ENCODE assay signal across 37 cellular contexts in the genomic region with DNA sequence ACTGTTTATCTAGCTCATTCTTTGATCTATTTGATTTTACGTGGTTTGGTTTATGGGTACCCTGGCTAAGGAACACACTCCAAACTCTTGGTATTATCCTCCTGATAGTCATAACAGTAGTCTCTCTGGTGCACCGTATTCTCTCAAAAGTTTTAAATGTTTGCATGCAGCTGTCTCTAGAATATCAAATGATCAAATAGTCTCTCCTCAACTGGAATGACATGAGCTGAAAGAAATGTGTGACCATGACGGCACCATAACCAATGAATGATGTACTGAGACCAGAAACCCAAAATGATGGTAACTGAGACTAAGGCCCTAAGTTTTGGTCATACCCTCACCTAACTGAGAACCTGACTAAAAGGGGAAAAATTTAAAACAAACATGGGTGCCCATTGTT.
"Had no signal": no experiment of that assay in that cellular context is flagged by ENCODE, and none has a peak within 500 bp of the region (broad histone marks: within the 10 kb centered on the region; RNA-seq: fewer than 3 reads in every experiment).

No MANE protein-coding gene starts in this region.

- H3K36me3 Mint-ChIP-seq: activated CD4-positive, alpha-beta memory T cell treated with anti-CD3 and anti-CD28 coated beads for 36 hours; activated CD8-positive, alpha-beta memory T cell treated with anti-CD3 and anti-CD28 coated beads, Interleukin-2, amount 10 ng/mL, durations not matched to agents 7 days and 5 days; activated naive CD4-positive, alpha-beta T cell treated with anti-CD3 and anti-CD28 coated beads, Interleukin-2, amount 50 U/mL, for 24 hours; activated naive CD8-positive, alpha-beta T cell treated with anti-CD3 and anti-CD28 coated beads for 36 hours; brain; T-cell had no signal

- FAIRE-seq: endometrium, endothelial cell of umbilical vein had no signal

- H3K9me3 Mint-ChIP-seq: activated CD4-positive, alpha-beta T cell treated with anti-CD3 and anti-CD28 coated beads, Interleukin-2, amount 10 ng/mL, durations not matched to agents 24 days and 14 days; activated naive CD4-positive, alpha-beta T cell treated with anti-CD3 and anti-CD28 coated beads for 36 hours had no signal

- H3K27me3 ChIP-seq: adrenal gland, ascending aorta, breast epithelium, cardiac muscle cell, colonic mucosa, esophagus squamous epithelium, gastroesophageal sphincter had no signal

- H3K27ac ChIP-seq: adrenal gland, ascending aorta, breast epithelium, cardiac muscle cell, colonic mucosa, epithelial cell of prostate, esophagus squamous epithelium, gastroesophageal sphincter had no signal

- DNase-seq: activated CD4-positive, alpha-beta memory T cell treated with anti-CD3 and anti-CD28 coated beads for 36 hours; activated CD4-positive, alpha-beta T cell treated with anti-CD3 and anti-CD28 coated beads for 36 hours; activated CD4-positive, alpha-beta T cell treated with anti-CD3 and anti-CD28 coated beads, Interleukin-2, amount 10 ng/mL, durations not matched to agents 24 days and 14 days; activated CD4-positive, CD25-positive, alpha-beta regulatory T cell; activated CD4-positive, CD25-positive, alpha-beta regulatory T cell treated with anti-CD3 and anti-CD28 coated beads, Interleukin-2, amount 50 U/mL, for 72 hours; activated CD8-positive, alpha-beta memory T cell treated with anti-CD3 and anti-CD28 coated beads, Interleukin-2, amount 10 ng/mL, durations not matched to agents 7 days and 5 days; activated CD8-positive, alpha-beta memory T cell treated with anti-CD3 and anti-CD28 coated beads, Interleukin-2, amount 50 U/mL, for 4 hours; activated CD8-positive, alpha-beta T cell treated with anti-CD3 and anti-CD28 coated beads, Interleukin-2, amount 10 ng/mL, durations not matched to agents 7 days and 5 days; activated effector memory CD4-positive, alpha-beta T cell treated with anti-CD3 and anti-CD28 coated beads, Interleukin-2, amount 50 U/mL, for 16 hours; activated naive CD4-positive, alpha-beta T cell treated with anti-CD3 and anti-CD28 coated beads for 36 hours; activated naive CD8-positive, alpha-beta T cell treated with anti-CD3 and anti-CD28 coated beads for 36 hours; activated naive CD8-positive, alpha-beta T cell treated with anti-CD3 and anti-CD28 coated beads, Interleukin-2, amount 50 U/mL, for 24 hours; activated T-cell treated with anti-CD3 and anti-CD28 coated beads, Interleukin-2, amount 50 U/mL, for 1 hour; activated T-cell treated with anti-CD3 and anti-CD28 coated beads, Interleukin-2, amount 50 U/mL, for 48 hours; adrenal gland; amygdala; central memory CD4-positive, alpha-beta T cell; cerebellar nuclear complex; colonic mucosa; effector CD8-positive, alpha-beta T cell; esophagus squamous epithelium; foreskin melanocyte; SW 1271; T-cell had no signal

- H3K4me1 ChIP-seq: adrenal gland, ascending aorta, breast epithelium, colonic mucosa, esophagus squamous epithelium, gastroesophageal sphincter had no signal

- H3K9me3 ChIP-seq: adrenal gland, ascending aorta, breast epithelium, colonic mucosa, esophagus squamous epithelium, gastroesophageal sphincter had no signal

- H3K36me3 ChIP-seq: adrenal gland, ascending aorta, breast epithelium, cardiac muscle cell, colonic mucosa, esophagus squamous epithelium, gastroesophageal sphincter had no signal

- ATAC-seq: activated CD4-positive, alpha-beta T cell treated with anti-CD3 and anti-CD28 coated beads for 36 hours; activated CD8-positive, alpha-beta memory T cell treated with anti-CD3 and anti-CD28 coated beads, Interleukin-2, amount 10 ng/mL, durations not matched to agents 7 days and 5 days; activated CD8-positive, alpha-beta T cell treated with anti-CD3 and anti-CD28 coated beads, Interleukin-2, amount 10 ng/mL, durations not matched to agents 7 days and 5 days; activated naive CD8-positive, alpha-beta T cell treated with anti-CD3 and anti-CD28 coated beads, Interleukin-2, amount 50 U/mL, for 24 hours; gastroesophageal sphincter; T-cell had no signal

- H3K4me1 Mint-ChIP-seq: activated CD4-positive, alpha-beta T cell treated with anti-CD3 and anti-CD28 coated beads for 36 hours; activated CD4-positive, alpha-beta T cell treated with anti-CD3 and anti-CD28 coated beads, Interleukin-2, amount 10 ng/mL, durations not matched to agents 24 days and 14 days; activated CD8-positive, alpha-beta memory T cell treated with anti-CD3 and anti-CD28 coated beads, Interleukin-2, amount 10 ng/mL, durations not matched to agents 7 days and 5 days; activated naive CD4-positive, alpha-beta T cell treated with anti-CD3 and anti-CD28 coated beads, Interleukin-2, amount 50 U/mL, for 24 hours; activated naive CD8-positive, alpha-beta T cell treated with anti-CD3 and anti-CD28 coated beads for 36 hours; activated naive CD8-positive, alpha-beta T cell treated with anti-CD3 and anti-CD28 coated beads, Interleukin-2, amount 50 U/mL, for 24 hours; T-cell had no signal

- H3K4me3 Mint-ChIP-seq: activated CD4-positive, alpha-beta memory T cell treated with anti-CD3 and anti-CD28 coated beads for 36 hours; activated CD4-positive, alpha-beta T cell treated with anti-CD3 and anti-CD28 coated beads for 36 hours; activated CD4-positive, alpha-beta T cell treated with anti-CD3 and anti-CD28 coated beads, Interleukin-2, amount 10 ng/mL, durations not matched to agents 24 days and 14 days; activated CD8-positive, alpha-beta memory T cell treated with anti-CD3 and anti-CD28 coated beads, Interleukin-2, amount 10 ng/mL, durations not matched to agents 7 days and 5 days; activated CD8-positive, alpha-beta T cell treated with anti-CD3 and anti-CD28 coated beads, Interleukin-2, amount 10 ng/mL, durations not matched to agents 7 days and 5 days; activated naive CD4-positive, alpha-beta T cell treated with anti-CD3 and anti-CD28 coated beads for 36 hours; activated naive CD4-positive, alpha-beta T cell treated with anti-CD3 and anti-CD28 coated beads, Interleukin-2, amount 50 U/mL, for 24 hours; activated naive CD8-positive, alpha-beta T cell treated with anti-CD3 and anti-CD28 coated beads for 36 hours; activated naive CD8-positive, alpha-beta T cell treated with anti-CD3 and anti-CD28 coated beads, Interleukin-2, amount 50 U/mL, for 24 hours; activated T-helper 1 cell treated with anti-CD3 and anti-CD28 coated beads, Interleukin-12 subunit alpha, Interleukin-12 subunit beta, Interleukin-2, Interleukin-4 antibody, amounts not matched to agents 30 ng/mL and 10 ng/mL and 1 ng/mL, durations not matched to agents 14 hours and 24 hours and 36 hours; brain; T-cell; T-helper 1 cell treated with Interleukin-12 subunit alpha and Interleukin-12 subunit beta and Interleukin-4 antibody, amounts not matched to agents 30 μg/mL and 1 μg/mL, for 36 hours; T-helper 2 cell treated with Interferon-gamma antibody and Interleukin-4, amounts not matched to agents 5 μg/mL and 100 μg/mL, for 36 hours had no signal

- H3K4me3 ChIP-seq: adrenal gland, ascending aorta, breast epithelium, cardiac muscle cell, colonic mucosa, esophagus squamous epithelium, gastroesophageal sphincter had no signal

- H3K27me3 Mint-ChIP-seq: activated CD4-positive, alpha-beta memory T cell treated with anti-CD3 and anti-CD28 coated beads for 36 hours; activated CD4-positive, alpha-beta T cell treated with anti-CD3 and anti-CD28 coated beads for 36 hours; activated CD4-positive, alpha-beta T cell treated with anti-CD3 and anti-CD28 coated beads, Interleukin-2, amount 10 ng/mL, durations not matched to agents 24 days and 14 days; activated CD8-positive, alpha-beta memory T cell treated with anti-CD3 and anti-CD28 coated beads, Interleukin-2, amount 10 ng/mL, durations not matched to agents 7 days and 5 days; activated naive CD4-positive, alpha-beta T cell treated with anti-CD3 and anti-CD28 coated beads, Interleukin-2, amount 50 U/mL, for 24 hours; activated naive CD8-positive, alpha-beta T cell treated with anti-CD3 and anti-CD28 coated beads for 36 hours; activated naive CD8-positive, alpha-beta T cell treated with anti-CD3 and anti-CD28 coated beads, Interleukin-2, amount 50 U/mL, for 24 hours; brain; T-cell had no signal

- H3K27ac Mint-ChIP-seq: activated CD4-positive, alpha-beta memory T cell treated with anti-CD3 and anti-CD28 coated beads for 36 hours; activated CD4-positive, alpha-beta T cell treated with anti-CD3 and anti-CD28 coated beads for 36 hours; activated CD4-positive, alpha-beta T cell treated with anti-CD3 and anti-CD28 coated beads, Interleukin-2, amount 10 ng/mL, durations not matched to agents 24 days and 14 days; activated CD8-positive, alpha-beta memory T cell treated with anti-CD3 and anti-CD28 coated beads, Interleukin-2, amount 10 ng/mL, durations not matched to agents 7 days and 5 days; activated CD8-positive, alpha-beta T cell treated with anti-CD3 and anti-CD28 coated beads, Interleukin-2, amount 10 ng/mL, durations not matched to agents 7 days and 5 days; activated naive CD4-positive, alpha-beta T cell treated with anti-CD3 and anti-CD28 coated beads for 36 hours; activated naive CD4-positive, alpha-beta T cell treated with anti-CD3 and anti-CD28 coated beads, Interleukin-2, amount 50 U/mL, for 24 hours; activated naive CD8-positive, alpha-beta T cell treated with anti-CD3 and anti-CD28 coated beads for 36 hours; activated naive CD8-positive, alpha-beta T cell treated with anti-CD3 and anti-CD28 coated beads, Interleukin-2, amount 50 U/mL, for 24 hours; activated T-helper 1 cell treated with anti-CD3 and anti-CD28 coated beads, Interleukin-12 subunit alpha, Interleukin-12 subunit beta, Interleukin-2, Interleukin-4 antibody, amounts not matched to agents 30 ng/mL and 10 ng/mL and 1 ng/mL, durations not matched to agents 14 hours and 24 hours and 36 hours; activated T-helper 2 cell treated with anti-CD3 and anti-CD28 coated beads, Interferon-gamma antibody, Interleukin-2, Interleukin-4, amounts not matched to agents 10 μg/mL and 5 μg/mL and 100 μg/mL, durations not matched to agents 14 hours and 24 hours and 36 hours; brain; T-cell; T-helper 1 cell treated with Interleukin-12 subunit alpha and Interleukin-12 subunit beta and Interleukin-4 antibody, amounts not matched to agents 30 μg/mL and 1 μg/mL, for 36 hours; T-helper 2 cell treated with Interferon-gamma antibody and Interleukin-4, amounts not matched to agents 5 μg/mL and 100 μg/mL, for 36 hours had no signal
